Comparison of ENCODE assay signal across 1 cellular context in genomic region chr17:39634384-39634871, GRCh38.
TF ChIP-seq lines count a peak whose summit lies in the region.

No MANE protein-coding gene starts in this region.

TF ChIP-seq in K562, 482 proteins besides CTCF, POLR2A, EP300 and RAD21 (continued from another document):
- TF ChIP-seq ZHX1 (conservative IDR thresholded peaks at IDR 0.05; ENCODE audit: low read length) (no peak), SOX6 (IDR thresholded peaks at IDR 0.05) (no peak), MBD1 (CRISPR knock-in tag; IDR thresholded peaks at IDR 0.05) (no peak), RBM17 (IDR thresholded peaks at IDR 0.05; ENCODE audit: borderline replicate concordance, low read depth, low read length) (no peak), MBD2 (IDR thresholded peaks at IDR 0.05; ENCODE audit: borderline replicate concordance, low read depth) (no peak), SMC3 (conservative IDR thresholded peaks at IDR 0.05; ENCODE audit: insufficient read depth, low read depth, low read length) (peak; percentile 39; the same call in 1 of the 2 replicates), GABPB2 (CRISPR knock-in tag; conservative IDR thresholded peaks at IDR 0.05) (no peak), EHMT2 (IDR thresholded peaks at IDR 0.05) (no peak), TAF1 (IDR thresholded peaks at IDR 0.05; ENCODE audit: control insufficient read depth, extremely low read depth, insufficient read depth, low read length, severe bottlenecking) (no peak), RREB1 (CRISPR knock-in tag; IDR thresholded peaks at IDR 0.05) (0 out of 2 replicates have a peak, but pooled peaks have one; percentile 32), RBM15 (IDR thresholded peaks at IDR 0.05; ENCODE audit: insufficient read depth, low read length) (no peak), BMI1 (IDR thresholded peaks at IDR 0.05; ENCODE audit: low read length) (no peak), DNMT1 (IDR thresholded peaks at IDR 0.05) (no peak), ZBTB17 (CRISPR knock-in tag; IDR thresholded peaks at IDR 0.05) (no peak), WHSC1 (IDR thresholded peaks at IDR 0.05; ENCODE audit: low read length) (no peak), ARNT (IDR thresholded peaks at IDR 0.05) (peak in 1 of 2 experiments; percentile 51; a peak in 1 of 4 replicates), KLF16 (IDR thresholded peaks at IDR 0.05) (peak; percentile 20; the same call in 1 of the 2 replicates), MITF (IDR thresholded peaks at IDR 0.05) (no peak), ZFP1 (CRISPR knock-in tag; IDR thresholded peaks at IDR 0.05) (no peak), CBFA2T3 (IDR thresholded peaks at IDR 0.05) (no peak), XRCC3 (IDR thresholded peaks at IDR 0.05) (no peak), MLLT1 (IDR thresholded peaks at IDR 0.05) (no peak), HDAC6 (IDR thresholded peaks at IDR 0.05; ENCODE audit: low read depth, low read length) (no peak), RUNX1 (IDR thresholded peaks at IDR 0.05; ENCODE audit: low read depth) (no peak), PRDM10 (IDR thresholded peaks at IDR 0.05; ENCODE audit: partially characterized antibody) (peak; percentile 37), ESRRB (CRISPR knock-in tag; IDR thresholded peaks at IDR 0.05; ENCODE audit: borderline replicate concordance) (no peak), ZNF23 (CRISPR knock-in tag; IDR thresholded peaks at IDR 0.05) (no peak), ZNF324 (CRISPR knock-in tag; IDR thresholded peaks at IDR 0.05) (no peak), ZSCAN29 (IDR thresholded peaks at IDR 0.05) (no peak), TEAD4 (IDR thresholded peaks at IDR 0.05; ENCODE audit: low read length) (no peak), TEAD4 (CRISPR knock-in tag; IDR thresholded peaks at IDR 0.05; ENCODE audit: borderline replicate concordance) (no peak), DLX4 (CRISPR knock-in tag; IDR thresholded peaks at IDR 0.05) (no peak), ZNF79 (CRISPR knock-in tag; IDR thresholded peaks at IDR 0.05; ENCODE audit: low read depth) (no peak), U2AF2 (optimal IDR thresholded peaks at IDR 0.05; ENCODE audit: low read depth, low read length) (no peak), PYGO2 (tag; IDR thresholded peaks at IDR 0.05) (no peak), SIN3A (IDR thresholded peaks at IDR 0.05; ENCODE audit: borderline replicate concordance in 2 of 2, control insufficient read depth in 1 of 2, low read depth in 2 of 2, low read length in 2 of 2) (no peak), RCOR1 (IDR thresholded peaks at IDR 0.05; ENCODE audit: borderline replicate concordance in 1 of 2, low read depth in 2 of 2, low read length in 2 of 2) (0 out of 4 replicates have a peak, but pooled peaks of 1 of the 2 experiments have one; percentile 18), FOXJ2 (tag; IDR thresholded peaks at IDR 0.05) (no peak), ZBTB2 (IDR thresholded peaks at IDR 0.05) (no peak), MNT (conservative IDR thresholded peaks at IDR 0.05) (no peak), ZFP36 (IDR thresholded peaks at IDR 0.05; ENCODE audit: low read depth, low read length, partially characterized antibody) (no peak), ZNF24 (IDR thresholded peaks at IDR 0.05) (no peak)
